Comparison of ENCODE assay signal across 1 cellular context in the genomic region with DNA sequence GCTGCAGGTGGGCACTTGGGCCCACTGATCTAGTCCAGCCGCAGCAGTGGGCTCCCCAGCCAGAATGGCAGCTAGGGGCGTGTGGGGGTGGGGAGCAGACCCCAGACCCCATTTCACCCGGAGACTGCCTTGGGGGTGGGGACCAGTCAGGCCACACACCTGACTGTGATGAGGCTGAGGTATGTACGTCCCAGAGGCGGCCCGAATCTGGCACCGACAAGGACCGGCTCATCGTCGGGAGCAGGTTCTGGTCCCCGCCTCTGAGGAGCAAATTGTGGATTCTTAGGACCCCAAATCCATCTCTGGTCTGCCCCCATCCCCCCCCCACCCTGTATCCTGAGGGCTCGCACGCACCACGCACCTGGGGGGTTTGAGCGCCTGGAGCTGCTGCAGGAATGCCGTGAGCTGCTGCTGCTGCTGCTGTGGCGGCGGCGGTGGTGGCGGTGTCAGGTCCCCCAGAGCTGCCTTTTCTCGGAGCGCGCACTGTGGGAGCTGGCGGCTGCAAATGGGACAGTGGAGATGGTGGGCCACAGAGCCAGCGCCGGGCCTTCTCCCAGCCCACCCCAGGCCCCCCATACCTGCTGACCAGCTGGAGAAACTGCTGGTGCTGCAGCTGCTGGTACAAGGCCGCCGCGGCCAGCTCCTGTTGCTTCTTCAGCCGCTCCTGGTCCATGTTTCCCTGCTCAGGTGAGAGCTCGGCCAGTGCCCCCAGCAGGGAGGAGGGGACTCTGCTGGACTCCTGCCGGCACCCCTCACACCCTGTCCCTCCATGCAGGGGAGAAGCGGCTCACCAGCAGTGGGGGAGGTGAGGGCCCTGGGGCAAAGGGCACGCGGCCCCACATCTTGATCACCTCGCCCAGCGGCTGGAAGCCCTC.
TF ChIP-seq lines count a peak whose summit lies in the region.

No MANE protein-coding gene starts in this region.

TF ChIP-seq in SK-N-SH, 30 proteins besides CTCF, POLR2A, EP300 and RAD21 (continued from another document):
- TF ChIP-seq, protein P1, sequence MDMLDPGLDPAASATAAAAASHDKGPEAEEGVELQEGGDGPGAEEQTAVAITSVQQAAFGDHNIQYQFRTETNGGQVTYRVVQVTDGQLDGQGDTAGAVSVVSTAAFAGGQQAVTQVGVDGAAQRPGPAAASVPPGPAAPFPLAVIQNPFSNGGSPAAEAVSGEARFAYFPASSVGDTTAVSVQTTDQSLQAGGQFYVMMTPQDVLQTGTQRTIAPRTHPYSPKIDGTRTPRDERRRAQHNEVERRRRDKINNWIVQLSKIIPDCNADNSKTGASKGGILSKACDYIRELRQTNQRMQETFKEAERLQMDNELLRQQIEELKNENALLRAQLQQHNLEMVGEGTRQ (IDR thresholded peaks at IDR 0.05; ENCODE audit: borderline replicate concordance, low read depth, low read length): no peak
- no peak for TF ChIP-seq MXI1 (IDR thresholded peaks at IDR 0.05; ENCODE audit: low read depth, low read length)
- TF ChIP-seq TAF1 (IDR thresholded peaks at IDR 0.05; ENCODE audit: borderline replicate concordance, low read depth, low read length): no peak
- TF ChIP-seq JUND (IDR thresholded peaks at IDR 0.05): no peak
- TF ChIP-seq GABPA (IDR thresholded peaks at IDR 0.05; ENCODE audit: low read depth): no peak
- no peak for TF ChIP-seq FOXM1 (IDR thresholded peaks at IDR 0.05; ENCODE audit: low read depth)
